ENCODE assay signal across 1 cellular context in genomic region chr3:75341324-75342067, GRCh38.
TF ChIP-seq lines count a peak whose summit lies in the region.

No MANE protein-coding gene starts in this region.

TF ChIP-seq in HCT116, 20 proteins besides CTCF, POLR2A, EP300 and RAD21 (continued from another document):
- TF ChIP-seq REST (IDR thresholded peaks at IDR 0.05; ENCODE audit: low read depth): no peak
- no peak for TF ChIP-seq ZNF274 (IDR thresholded peaks at IDR 0.05; ENCODE audit: low read depth, low read length)
- TF ChIP-seq, protein P1, sequence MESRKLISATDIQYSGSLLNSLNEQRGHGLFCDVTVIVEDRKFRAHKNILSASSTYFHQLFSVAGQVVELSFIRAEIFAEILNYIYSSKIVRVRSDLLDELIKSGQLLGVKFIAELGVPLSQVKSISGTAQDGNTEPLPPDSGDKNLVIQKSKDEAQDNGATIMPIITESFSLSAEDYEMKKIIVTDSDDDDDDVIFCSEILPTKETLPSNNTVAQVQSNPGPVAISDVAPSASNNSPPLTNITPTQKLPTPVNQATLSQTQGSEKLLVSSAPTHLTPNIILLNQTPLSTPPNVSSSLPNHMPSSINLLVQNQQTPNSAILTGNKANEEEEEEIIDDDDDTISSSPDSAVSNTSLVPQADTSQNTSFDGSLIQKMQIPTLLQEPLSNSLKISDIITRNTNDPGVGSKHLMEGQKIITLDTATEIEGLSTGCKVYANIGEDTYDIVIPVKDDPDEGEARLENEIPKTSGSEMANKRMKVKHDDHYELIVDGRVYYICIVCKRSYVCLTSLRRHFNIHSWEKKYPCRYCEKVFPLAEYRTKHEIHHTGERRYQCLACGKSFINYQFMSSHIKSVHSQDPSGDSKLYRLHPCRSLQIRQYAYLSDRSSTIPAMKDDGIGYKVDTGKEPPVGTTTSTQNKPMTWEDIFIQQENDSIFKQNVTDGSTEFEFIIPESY (IDR thresholded peaks at IDR 0.05; ENCODE audit: extremely low read depth, insufficient replicate concordance, low read length): no peak
- no peak for TF ChIP-seq FOSL1 (IDR thresholded peaks at IDR 0.05; ENCODE audit: low read depth)
- TF ChIP-seq SP1 (IDR thresholded peaks at IDR 0.05; ENCODE audit: low read depth): no peak
- TF ChIP-seq POLR2AphosphoS5 (IDR thresholded peaks at IDR 0.05; ENCODE audit: low read depth, low read length): no peak
- TF ChIP-seq CBX3 (IDR thresholded peaks at IDR 0.05; ENCODE audit: low read depth): no peak
- no peak for TF ChIP-seq YY1 (IDR thresholded peaks at IDR 0.05; ENCODE audit: extremely low read depth, insufficient replicate concordance, low read depth, low read length)
- TF ChIP-seq EZH2phosphoT487 (IDR thresholded peaks at IDR 0.05; ENCODE audit: borderline replicate concordance): no peak
- no peak for TF ChIP-seq JUND (IDR thresholded peaks at IDR 0.05)
